ENCODE assay signal across 29 cellular contexts in the genomic region with DNA sequence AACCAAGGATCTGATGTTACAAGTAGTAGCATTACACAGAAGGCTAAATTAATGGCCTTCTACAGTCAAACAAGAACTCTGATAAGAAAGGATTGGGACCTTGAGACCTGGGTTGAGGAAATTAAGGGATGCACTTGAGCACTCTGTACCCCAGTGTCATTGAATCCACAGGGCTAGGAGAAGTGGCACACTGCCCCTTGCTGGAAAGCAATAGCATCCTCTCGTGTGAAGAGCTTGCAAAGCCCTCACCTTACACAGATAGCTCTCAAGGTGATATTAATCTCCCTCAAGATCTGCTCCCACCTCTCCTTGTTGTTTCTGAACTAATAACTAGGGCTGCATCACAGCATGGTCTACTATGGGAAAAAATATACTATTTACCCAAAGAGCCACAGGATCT. TPM values are rescaled to one million over a fixed set of nuclear protein-coding genes. Genes with fewer than 3 reads are reported as not detected.
"Had no signal": no experiment of that assay in that cellular context is flagged by ENCODE, and none has a peak within 500 bp of the region (broad histone marks: within the 10 kb centered on the region; RNA-seq: fewer than 3 reads in every experiment).

No MANE protein-coding gene starts in this region.

- H3K4me3 ChIP-seq: ascending aorta, body of pancreas had no signal

- H3K27me3 ChIP-seq: ascending aorta, body of pancreas had no signal

- H3K36me3 ChIP-seq: ascending aorta had no signal

- H3K27ac ChIP-seq: ascending aorta, body of pancreas had no signal

- DNase-seq: activated CD4-positive, alpha-beta memory T cell treated with anti-CD3 and anti-CD28 coated beads for 36 hours; activated CD4-positive, alpha-beta T cell treated with anti-CD3 and anti-CD28 coated beads, Interleukin-2, amount 10 ng/mL, durations not matched to agents 7 days and 5 days; activated CD4-positive, CD25-positive, alpha-beta regulatory T cell; activated CD8-positive, alpha-beta memory T cell treated with anti-CD3 and anti-CD28 coated beads for 24 hours; activated effector memory CD4-positive, alpha-beta T cell treated with anti-CD3 and anti-CD28 coated beads, Interleukin-2, amount 50 U/mL, for 16 hours; activated naive CD4-positive, alpha-beta T cell treated with Interleukin-2 at 50 U/mL for 16 hours; activated naive CD8-positive, alpha-beta T cell treated with anti-CD3 and anti-CD28 coated beads, Interleukin-2, amount 50 U/mL, for 24 hours; activated T-cell treated with anti-CD3 and anti-CD28 coated beads, Interleukin-2, amount 50 U/mL, for 4 hours; amniotic stem cell; body of pancreas; central memory CD4-positive, alpha-beta T cell; Kasumi-1; KBM-7; NCI-H1092; NCI-H1417; NCI-H1694 treated with DMSO at 0.1 percent for 48 hours; NCI-H2081; NCI-H2171; NCI-H2227 treated with DMSO at 0.1 percent for 48 hours; NCI-H526; NCI-H82; PC-3; SIG-M5; T-helper 17 cell; T-helper 9 cell had no signal

- H3K4me1 ChIP-seq: ascending aorta had no signal

- H3K9me3 ChIP-seq: ascending aorta, body of pancreas had no signal

RNA-seq across cellular contexts. Expression of a gene that starts 26.5 kb away (rescaled TPM):
- total RNA-seq: activated CD4-positive, alpha-beta memory T cell treated with anti-CD3 and anti-CD28 coated beads for 36 hours; activated CD4-positive, alpha-beta T cell treated with anti-CD3 and anti-CD28 coated beads, Interleukin-2, amount 10 ng/mL, durations not matched to agents 7 days and 5 days; activated naive CD4-positive, alpha-beta T cell treated with anti-CD3 and anti-CD28 coated beads, Interleukin-2, amount 50 U/mL, for 72 hours; activated T-cell treated with anti-CD3 and anti-CD28 coated beads, Interleukin-2, amount 50 U/mL, for 4 hours; M059J; NCI-H460; PC-3; T-helper 17 cell had no signal
